Comparison of ENCODE assay signal across 15 cellular contexts in genomic region chr20:3712279-3712873, GRCh38. TPM values are rescaled to one million over a fixed set of nuclear protein-coding genes. Genes with fewer than 3 reads are reported as not detected.
A peak's percentile ranks its signal among the peaks of the same experiment; 100 is the strongest.
DNase-seq lines count a peak whose midpoint lies in the region; ATAC-seq, FAIRE-seq and TF ChIP-seq lines count a peak whose summit lies in the region.
"Had no signal": no experiment of that assay in that cellular context is flagged by ENCODE, and none has a peak within 500 bp of the region (broad histone marks: within the 10 kb centered on the region; RNA-seq: fewer than 3 reads in every experiment).

TSS of gene SIGLEC1 (minus strand) at chr20:3712600. CDS start at chr20:3707128, 5,472 bp downstream.

- peaks cover 8% of the 10 kb centered on the region for H3K27me3 Mint-ChIP-seq in activated T-cell treated with anti-CD3 and anti-CD28 coated beads, Interleukin-2, amount 50 U/mL, for 72 hours (ENCODE audit: low read depth)

- H2BK5ac ChIP-seq in trophoblast cell (ENCODE audit: low read depth, low read length, poor library complexity) = no peak within 1 kb of the TSS

- no peak within 1 kb of the TSS for H3K27ac Mint-ChIP-seq in activated T-cell treated with anti-CD3 and anti-CD28 coated beads, Interleukin-2, amount 50 U/mL, for 72 hours

- no peak for ATAC-seq in activated T-cell treated with anti-CD3 and anti-CD28 coated beads, Interleukin-2, amount 50 U/mL, for 72 hours (replicated peaks in 1 of 2)
- ATAC-seq: A549 had no signal

- peak within 1 kb of the TSS in 1 of 2 donors; percentile 31 for H3K4me3 ChIP-seq in right atrium auricular region
- no peak within 1 kb of the TSS for H3K4me3 ChIP-seq in trophoblast cell (ENCODE audit: low read depth, low read length)
- H3K4me3 ChIP-seq: A549 had no signal

- no peaks in the 10 kb centered on the region for H3K36me3 Mint-ChIP-seq in activated T-cell treated with anti-CD3 and anti-CD28 coated beads, Interleukin-2, amount 50 U/mL, for 72 hours (ENCODE audit: insufficient read depth in 2 of 2)
- H3K36me3 Mint-ChIP-seq: IgD-negative memory B cell had no signal

- no peak within 1 kb of the TSS for H3K23ac ChIP-seq in trophoblast cell (ENCODE audit: low read length)

- FAIRE-seq in H54 (lab: Jason Lieb, UNC) = no peak
- FAIRE-seq: A549 had no signal

- no peak within 1 kb of the TSS for H3K4me3 Mint-ChIP-seq in activated T-cell treated with anti-CD3 and anti-CD28 coated beads, Interleukin-2, amount 50 U/mL, for 72 hours
- H3K4me3 Mint-ChIP-seq: IgD-negative memory B cell had no signal

- H3K79me1 ChIP-seq in trophoblast cell (ENCODE audit: low read length) = no peaks in the 10 kb centered on the region

- no peak for TF ChIP-seq POLR2A in H54 (IDR thresholded peaks at IDR 0.05; ENCODE audit: low read depth, low read length)

- TF ChIP-seq CTCF in right atrium auricular region (IDR thresholded peaks at IDR 0.05) (no peak), GM20000 (IDR thresholded peaks at IDR 0.05; ENCODE audit: extremely low read depth, missing control alignments) (no peak)

- no peak within 1 kb of the TSS for H4K91ac ChIP-seq in trophoblast cell (ENCODE audit: low read depth, low read length)

- H3K9me3 Mint-ChIP-seq in activated T-cell treated with anti-CD3 and anti-CD28 coated beads, Interleukin-2, amount 50 U/mL, for 72 hours = no peaks in the 10 kb centered on the region

- H3K14ac ChIP-seq in trophoblast cell (ENCODE audit: low read length) = no peak within 1 kb of the TSS

- no CpG with 5 or more reads among the region's 15 CpGs for WGBS in trophoblast cell (ENCODE audit: extremely low coverage, insufficient coverage, insufficient read length)

- H3K27me3 ChIP-seq in right atrium auricular region (no peaks in the 10 kb centered on the region), trophoblast cell (ENCODE audit: insufficient read depth, low read length) (no peaks in the 10 kb centered on the region)

- no peaks in the 10 kb centered on the region for H3K9me3 ChIP-seq in right atrium auricular region
- H3K9me3 ChIP-seq in trophoblast cell (ENCODE audit: insufficient read depth, low read depth, low read length) = no peaks in the 10 kb centered on the region
- H3K9me3 ChIP-seq: A549, SK-N-SH had no signal

- H3K4me1 ChIP-seq in right atrium auricular region = peaks cover 0 to 16% of the 10 kb centered on the region in 2 donors
- H3K4me1 ChIP-seq in trophoblast cell (ENCODE audit: control insufficient read depth in 1 of 2, insufficient read depth in 2 of 2, low read length in 2 of 2) = no peaks in the 10 kb centered on the region
- H3K4me1 ChIP-seq: A549 had no signal

- no peak within 1 kb of the TSS for H3K9ac ChIP-seq in trophoblast cell (ENCODE audit: low read length)
- H3K9ac ChIP-seq: SK-N-SH had no signal

- H3K18ac ChIP-seq in trophoblast cell (ENCODE audit: low read length) = no peak within 1 kb of the TSS

- DNase-seq in AML-193 (lab: John Stamatoyannopoulos, UW) (peak; percentile 80 to 81), SIG-M5 (lab: John Stamatoyannopoulos, UW) (peak; percentile 31), right atrium auricular region (ENCODE audit: low spot score) (peak; percentile 70), trophoblast cell (peak; percentile 42 to 58), NCI-H446 treated with DMSO at 0.1 percent for 48 hours (lab: John Stamatoyannopoulos, UW) (no peak), H54 (ENCODE audit: insufficient read length, low spot score) (no peak), GM20000 (ENCODE audit: low spot score) (no peak)
- no peak for DNase-seq in activated T-cell treated with anti-CD3 and anti-CD28 coated beads, Interleukin-2, amount 50 U/mL, for 72 hours
- DNase-seq: activated gamma-delta T cell treated with Interleukin-2 at 50 U/mL for 16 hours, HCEC 1CT, NCI-H187, SK-N-SH had no signal

- no peak within 1 kb of the TSS for H3K27ac ChIP-seq in right atrium auricular region
- H3K27ac ChIP-seq in trophoblast cell (ENCODE audit: low read depth, low read length) = no peak within 1 kb of the TSS
- H3K27ac ChIP-seq: A549 had no signal

- no peak within 1 kb of the TSS for H2AFZ ChIP-seq in trophoblast cell (ENCODE audit: insufficient read depth, low read length, poor library complexity)

- no peaks in the 10 kb centered on the region for H3K4me1 Mint-ChIP-seq in activated T-cell treated with anti-CD3 and anti-CD28 coated beads, Interleukin-2, amount 50 U/mL, for 72 hours (ENCODE audit: low read depth)

- no peak within 1 kb of the TSS for H2BK120ac ChIP-seq in trophoblast cell (ENCODE audit: insufficient read depth, low read length, poor library complexity)

- no peaks in the 10 kb centered on the region for H3K36me3 ChIP-seq in right atrium auricular region
- H3K36me3 ChIP-seq in trophoblast cell (ENCODE audit: control insufficient read depth in 1 of 2, insufficient read depth in 2 of 2, low read length in 2 of 2) = no peaks in the 10 kb centered on the region

- H4K12ac ChIP-seq in trophoblast cell (ENCODE audit: low read depth, low read length) = no peak within 1 kb of the TSS

- no peak within 1 kb of the TSS for H2BK12ac ChIP-seq in trophoblast cell (ENCODE audit: low read length)

- no peak within 1 kb of the TSS for H3K4ac ChIP-seq in trophoblast cell (ENCODE audit: low read depth, low read length)

- H3K79me2 ChIP-seq in trophoblast cell (ENCODE audit: control insufficient read depth, insufficient read depth, low read length, poor library complexity) = no peaks in the 10 kb centered on the region

- no peak within 1 kb of the TSS for H3K4me2 ChIP-seq in trophoblast cell (ENCODE audit: low read length)
- H3K4me2 ChIP-seq: A549, SK-N-SH had no signal

- no peak within 1 kb of the TSS for H2AK5ac ChIP-seq in trophoblast cell (ENCODE audit: low read length)

- H4K8ac ChIP-seq in trophoblast cell (ENCODE audit: low read depth, low read length) = no peak within 1 kb of the TSS

RNA-seq across cellular contexts. Expression of gene SIGLEC1, which starts in this region (rescaled TPM):
- total RNA-seq in right atrium auricular region = 1 to 10 TPM; 3.2 to 3.9 TPM
- polyA plus RNA-seq in trophoblast cell (2013) = 0.01 TPM in 2 replicates
- total RNA-seq in activated T-cell treated with anti-CD3 and anti-CD28 coated beads, Interleukin-2, amount 50 U/mL, for 72 hours = under 1 TPM in 1 of 2 donors, not detected in 1; 0.02 TPM
- total RNA-seq: epithelial cell of proximal tubule had no signal
- polyA plus RNA-seq: IgD-negative memory B cell, SK-N-SH had no signal

Comparison
In these comparisons a context has a peak if more than half of its experiments do, and no peak if none do; other contexts are left out.
1. RNA of gene SIGLEC1 (total RNA-seq): 3.2 to 3.9 TPM in right atrium auricular region; 0.02 TPM in activated T-cell treated with anti-CD3 and anti-CD28 coated beads, Interleukin-2, amount 50 U/mL, for 72 hours; every median in the first group is over 4 times any median in the second.
2. DNase-seq: peak in AML-193 (2 of 2), SIG-M5 (single experiment), right atrium auricular region (single experiment) and trophoblast cell (2 of 2); none in NCI-H446 treated with DMSO at 0.1 percent for 48 hours (single experiment), H54 (single experiment), GM20000 (single experiment) and activated T-cell treated with anti-CD3 and anti-CD28 coated beads, Interleukin-2, amount 50 U/mL, for 72 hours (0 of 2).